1 cellular context compared by ENCODE assay signal in the genomic region with DNA sequence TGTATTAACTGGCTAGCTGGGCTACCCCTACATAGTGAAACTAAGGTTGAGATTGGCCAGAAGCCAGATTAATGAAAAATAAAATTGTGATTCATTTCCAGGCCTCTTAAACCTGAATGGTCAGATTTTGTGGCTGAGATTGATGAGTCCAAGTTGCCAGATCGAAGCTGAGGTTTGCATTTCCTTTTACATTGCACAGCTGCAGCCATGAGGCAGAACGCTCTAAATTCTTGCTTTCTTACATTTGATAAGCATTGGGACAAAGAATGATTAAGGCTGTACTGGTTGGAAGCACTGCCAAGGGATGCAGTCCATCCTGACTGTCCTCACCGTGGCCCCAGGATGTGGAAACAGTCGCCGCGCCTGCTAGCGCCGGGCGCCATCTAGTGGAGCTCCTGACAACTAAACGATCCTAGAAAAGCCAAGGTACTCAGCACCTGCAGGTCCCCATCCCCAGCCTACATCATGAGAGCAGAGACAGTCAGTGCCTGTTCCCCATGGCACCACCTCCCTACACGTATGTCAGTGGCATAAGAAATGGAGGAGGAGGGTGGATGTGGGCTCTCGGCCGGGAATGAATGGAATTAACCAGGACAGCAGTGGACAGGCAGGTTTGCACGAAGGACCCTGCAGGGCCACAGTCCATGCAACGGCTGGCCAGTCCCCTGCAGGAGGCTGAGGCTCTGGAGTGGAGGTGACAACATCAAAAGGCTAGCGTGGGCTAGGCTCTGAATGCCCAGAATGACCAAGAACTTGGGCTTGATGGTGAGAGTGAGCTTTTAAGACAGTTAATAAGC.
TF ChIP-seq lines count a peak whose summit lies in the region.

No MANE protein-coding gene starts in this region.

TF ChIP-seq in HepG2, 621 proteins besides CTCF, POLR2A, EP300 and RAD21 (continued from another document and continues in another):
- TF ChIP-seq, protein P1, sequence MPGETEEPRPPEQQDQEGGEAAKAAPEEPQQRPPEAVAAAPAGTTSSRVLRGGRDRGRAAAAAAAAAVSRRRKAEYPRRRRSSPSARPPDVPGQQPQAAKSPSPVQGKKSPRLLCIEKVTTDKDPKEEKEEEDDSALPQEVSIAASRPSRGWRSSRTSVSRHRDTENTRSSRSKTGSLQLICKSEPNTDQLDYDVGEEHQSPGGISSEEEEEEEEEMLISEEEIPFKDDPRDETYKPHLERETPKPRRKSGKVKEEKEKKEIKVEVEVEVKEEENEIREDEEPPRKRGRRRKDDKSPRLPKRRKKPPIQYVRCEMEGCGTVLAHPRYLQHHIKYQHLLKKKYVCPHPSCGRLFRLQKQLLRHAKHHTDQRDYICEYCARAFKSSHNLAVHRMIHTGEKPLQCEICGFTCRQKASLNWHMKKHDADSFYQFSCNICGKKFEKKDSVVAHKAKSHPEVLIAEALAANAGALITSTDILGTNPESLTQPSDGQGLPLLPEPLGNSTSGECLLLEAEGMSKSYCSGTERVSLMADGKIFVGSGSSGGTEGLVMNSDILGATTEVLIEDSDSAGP (CRISPR knock-in tag; IDR thresholded peaks at IDR 0.05; ENCODE audit: borderline replicate concordance): 0 out of 2 replicates have a peak, but pooled peaks have one; percentile 37
- TF ChIP-seq, protein P2, sequence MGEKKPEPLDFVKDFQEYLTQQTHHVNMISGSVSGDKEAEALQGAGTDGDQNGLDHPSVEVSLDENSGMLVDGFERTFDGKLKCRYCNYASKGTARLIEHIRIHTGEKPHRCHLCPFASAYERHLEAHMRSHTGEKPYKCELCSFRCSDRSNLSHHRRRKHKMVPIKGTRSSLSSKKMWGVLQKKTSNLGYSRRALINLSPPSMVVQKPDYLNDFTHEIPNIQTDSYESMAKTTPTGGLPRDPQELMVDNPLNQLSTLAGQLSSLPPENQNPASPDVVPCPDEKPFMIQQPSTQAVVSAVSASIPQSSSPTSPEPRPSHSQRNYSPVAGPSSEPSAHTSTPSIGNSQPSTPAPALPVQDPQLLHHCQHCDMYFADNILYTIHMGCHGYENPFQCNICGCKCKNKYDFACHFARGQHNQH (CRISPR knock-in tag; IDR thresholded peaks at IDR 0.05): 0 out of 2 replicates have a peak, but pooled peaks have one; percentile 61
- TF ChIP-seq CEBPB (IDR thresholded peaks at IDR 0.05; ENCODE audit: borderline replicate concordance, low read depth, low read length) (peak; percentile 63; the same call in 1 of the 2 replicates), NR3C1 (CRISPR knock-in tag; IDR thresholded peaks at IDR 0.05) (no peak), NR2F6 (IDR thresholded peaks at IDR 0.05) (no peak), NR2F6 (CRISPR knock-in tag; IDR thresholded peaks at IDR 0.05) (0 out of 2 replicates have a peak, but pooled peaks have one; percentile 11), ZNF672 (CRISPR knock-in tag; IDR thresholded peaks at IDR 0.05) (peak; percentile 35; the same call in 1 of the 2 replicates), FOXA1 (IDR thresholded peaks at IDR 0.05) (no peak), FOXA1 (CRISPR knock-in tag; IDR thresholded peaks at IDR 0.05) (peak; percentile 29; the same call in 1 of the 2 replicates), ZNF567 (CRISPR knock-in tag; IDR thresholded peaks at IDR 0.05; ENCODE audit: borderline replicate concordance) (peak; percentile 60; the same call in 1 of the 2 replicates), NFYB (CRISPR knock-in tag; IDR thresholded peaks at IDR 0.05) (no peak), KDM4B (CRISPR knock-in tag; IDR thresholded peaks at IDR 0.05) (0 out of 2 replicates have a peak, but pooled peaks have one; percentile 46), TEAD3 (CRISPR knock-in tag; optimal IDR thresholded peaks at IDR 0.05; ENCODE audit: borderline replicate concordance) (peak; percentile 9), SMAD3 (CRISPR knock-in tag; IDR thresholded peaks at IDR 0.05) (0 out of 2 replicates have a peak, but pooled peaks have one; percentile 32), GATAD1 (CRISPR knock-in tag; IDR thresholded peaks at IDR 0.05) (0 out of 2 replicates have a peak, but pooled peaks have one; percentile 29), CBFB (CRISPR knock-in tag; IDR thresholded peaks at IDR 0.05) (no peak), ZNF614 (CRISPR knock-in tag; IDR thresholded peaks at IDR 0.05; ENCODE audit: borderline replicate concordance) (0 out of 2 replicates have a peak, but pooled peaks have one; percentile 32), SP4 (CRISPR knock-in tag; IDR thresholded peaks at IDR 0.05) (peak; percentile 49; the same call in 1 of the 2 replicates), ZEB1 (IDR thresholded peaks at IDR 0.05; ENCODE audit: insufficient replicate concordance, low read depth) (peak; percentile 43), ATF7-NPFF (CRISPR knock-in tag; IDR thresholded peaks at IDR 0.05; ENCODE audit: low read depth) (0 out of 2 replicates have a peak, but pooled peaks have one; percentile 10), XRCC5 (optimal IDR thresholded peaks at IDR 0.05; ENCODE audit: low read length) (peak; percentile 77), PAF1 (CRISPR knock-in tag; IDR thresholded peaks at IDR 0.05) (no peak), ELF3 (CRISPR knock-in tag; IDR thresholded peaks at IDR 0.05) (0 out of 2 replicates have a peak, but pooled peaks have one; percentile 14), NONO (IDR thresholded peaks at IDR 0.05) (no peak), NONO (CRISPR knock-in tag; conservative IDR thresholded peaks at IDR 0.05) (0 out of 2 replicates have a peak, but pooled peaks have one; percentile 21), SALL1 (CRISPR knock-in tag; IDR thresholded peaks at IDR 0.05) (0 out of 2 replicates have a peak, but pooled peaks have one; percentile 25), ZNF329 (CRISPR knock-in tag; IDR thresholded peaks at IDR 0.05; ENCODE audit: low read depth) (0 out of 2 replicates have a peak, but pooled peaks have one; percentile 8), CCDC6 (CRISPR knock-in tag; IDR thresholded peaks at IDR 0.05) (0 out of 2 replicates have a peak, but pooled peaks have one; percentile 42)
- TF ChIP-seq, protein P3, sequence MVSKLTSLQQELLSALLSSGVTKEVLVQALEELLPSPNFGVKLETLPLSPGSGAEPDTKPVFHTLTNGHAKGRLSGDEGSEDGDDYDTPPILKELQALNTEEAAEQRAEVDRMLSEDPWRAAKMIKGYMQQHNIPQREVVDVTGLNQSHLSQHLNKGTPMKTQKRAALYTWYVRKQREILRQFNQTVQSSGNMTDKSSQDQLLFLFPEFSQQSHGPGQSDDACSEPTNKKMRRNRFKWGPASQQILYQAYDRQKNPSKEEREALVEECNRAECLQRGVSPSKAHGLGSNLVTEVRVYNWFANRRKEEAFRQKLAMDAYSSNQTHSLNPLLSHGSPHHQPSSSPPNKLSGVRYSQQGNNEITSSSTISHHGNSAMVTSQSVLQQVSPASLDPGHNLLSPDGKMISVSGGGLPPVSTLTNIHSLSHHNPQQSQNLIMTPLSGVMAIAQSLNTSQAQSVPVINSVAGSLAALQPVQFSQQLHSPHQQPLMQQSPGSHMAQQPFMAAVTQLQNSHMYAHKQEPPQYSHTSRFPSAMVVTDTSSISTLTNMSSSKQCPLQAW (CRISPR knock-in tag; IDR thresholded peaks at IDR 0.05): peak; percentile 53; the same call in 1 of the 2 replicates
- TF ChIP-seq, protein P4, sequence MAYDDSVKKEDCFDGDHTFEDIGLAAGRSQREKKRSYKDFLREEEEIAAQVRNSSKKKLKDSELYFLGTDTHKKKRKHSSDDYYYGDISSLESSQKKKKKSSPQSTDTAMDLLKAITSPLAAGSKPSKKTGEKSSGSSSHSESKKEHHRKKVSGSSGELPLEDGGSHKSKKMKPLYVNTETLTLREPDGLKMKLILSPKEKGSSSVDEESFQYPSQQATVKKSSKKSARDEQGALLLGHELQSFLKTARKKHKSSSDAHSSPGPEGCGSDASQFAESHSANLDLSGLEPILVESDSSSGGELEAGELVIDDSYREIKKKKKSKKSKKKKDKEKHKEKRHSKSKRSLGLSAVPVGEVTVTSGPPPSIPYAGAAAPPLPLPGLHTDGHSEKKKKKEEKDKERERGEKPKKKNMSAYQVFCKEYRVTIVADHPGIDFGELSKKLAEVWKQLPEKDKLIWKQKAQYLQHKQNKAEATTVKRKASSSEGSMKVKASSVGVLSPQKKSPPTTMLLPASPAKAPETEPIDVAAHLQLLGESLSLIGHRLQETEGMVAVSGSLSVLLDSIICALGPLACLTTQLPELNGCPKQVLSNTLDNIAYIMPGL (CRISPR knock-in tag; IDR thresholded peaks at IDR 0.05; ENCODE audit: borderline replicate concordance in 1 of 2, low read depth in 1 of 2): peak; percentile 21 to 65; a peak in 2 of 4 replicates
- TF ChIP-seq, protein P5, sequence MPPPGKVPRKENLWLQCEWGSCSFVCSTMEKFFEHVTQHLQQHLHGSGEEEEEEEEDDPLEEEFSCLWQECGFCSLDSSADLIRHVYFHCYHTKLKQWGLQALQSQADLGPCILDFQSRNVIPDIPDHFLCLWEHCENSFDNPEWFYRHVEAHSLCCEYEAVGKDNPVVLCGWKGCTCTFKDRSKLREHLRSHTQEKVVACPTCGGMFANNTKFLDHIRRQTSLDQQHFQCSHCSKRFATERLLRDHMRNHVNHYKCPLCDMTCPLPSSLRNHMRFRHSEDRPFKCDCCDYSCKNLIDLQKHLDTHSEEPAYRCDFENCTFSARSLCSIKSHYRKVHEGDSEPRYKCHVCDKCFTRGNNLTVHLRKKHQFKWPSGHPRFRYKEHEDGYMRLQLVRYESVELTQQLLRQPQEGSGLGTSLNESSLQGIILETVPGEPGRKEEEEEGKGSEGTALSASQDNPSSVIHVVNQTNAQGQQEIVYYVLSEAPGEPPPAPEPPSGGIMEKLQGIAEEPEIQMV (CRISPR knock-in tag; IDR thresholded peaks at IDR 0.05; ENCODE audit: low read depth): peak; percentile 54; the same call in 1 of the 2 replicates
- TF ChIP-seq, protein P6, sequence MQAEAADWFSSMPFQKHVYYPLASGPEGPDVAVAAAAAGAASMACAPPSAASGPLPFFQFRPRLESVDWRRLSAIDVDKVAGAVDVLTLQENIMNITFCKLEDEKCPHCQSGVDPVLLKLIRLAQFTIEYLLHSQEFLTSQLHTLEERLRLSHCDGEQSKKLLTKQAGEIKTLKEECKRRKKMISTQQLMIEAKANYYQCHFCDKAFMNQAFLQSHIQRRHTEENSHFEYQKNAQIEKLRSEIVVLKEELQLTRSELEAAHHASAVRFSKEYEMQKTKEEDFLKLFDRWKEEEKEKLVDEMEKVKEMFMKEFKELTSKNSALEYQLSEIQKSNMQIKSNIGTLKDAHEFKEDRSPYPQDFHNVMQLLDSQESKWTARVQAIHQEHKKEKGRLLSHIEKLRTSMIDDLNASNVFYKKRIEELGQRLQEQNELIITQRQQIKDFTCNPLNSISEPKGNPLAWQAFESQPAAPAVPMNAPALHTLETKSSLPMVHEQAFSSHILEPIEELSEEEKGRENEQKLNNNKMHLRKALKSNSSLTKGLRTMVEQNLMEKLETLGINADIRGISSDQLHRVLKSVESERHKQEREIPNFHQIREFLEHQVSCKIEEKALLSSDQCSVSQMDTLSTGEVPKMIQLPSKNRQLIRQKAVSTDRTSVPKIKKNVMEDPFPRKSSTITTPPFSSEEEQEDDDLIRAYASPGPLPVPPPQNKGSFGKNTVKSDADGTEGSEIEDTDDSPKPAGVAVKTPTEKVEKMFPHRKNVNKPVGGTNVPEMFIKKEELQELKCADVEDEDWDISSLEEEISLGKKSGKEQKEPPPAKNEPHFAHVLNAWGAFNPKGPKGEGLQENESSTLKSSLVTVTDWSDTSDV (CRISPR knock-in tag; IDR thresholded peaks at IDR 0.05): no peak
- TF ChIP-seq, protein P7, sequence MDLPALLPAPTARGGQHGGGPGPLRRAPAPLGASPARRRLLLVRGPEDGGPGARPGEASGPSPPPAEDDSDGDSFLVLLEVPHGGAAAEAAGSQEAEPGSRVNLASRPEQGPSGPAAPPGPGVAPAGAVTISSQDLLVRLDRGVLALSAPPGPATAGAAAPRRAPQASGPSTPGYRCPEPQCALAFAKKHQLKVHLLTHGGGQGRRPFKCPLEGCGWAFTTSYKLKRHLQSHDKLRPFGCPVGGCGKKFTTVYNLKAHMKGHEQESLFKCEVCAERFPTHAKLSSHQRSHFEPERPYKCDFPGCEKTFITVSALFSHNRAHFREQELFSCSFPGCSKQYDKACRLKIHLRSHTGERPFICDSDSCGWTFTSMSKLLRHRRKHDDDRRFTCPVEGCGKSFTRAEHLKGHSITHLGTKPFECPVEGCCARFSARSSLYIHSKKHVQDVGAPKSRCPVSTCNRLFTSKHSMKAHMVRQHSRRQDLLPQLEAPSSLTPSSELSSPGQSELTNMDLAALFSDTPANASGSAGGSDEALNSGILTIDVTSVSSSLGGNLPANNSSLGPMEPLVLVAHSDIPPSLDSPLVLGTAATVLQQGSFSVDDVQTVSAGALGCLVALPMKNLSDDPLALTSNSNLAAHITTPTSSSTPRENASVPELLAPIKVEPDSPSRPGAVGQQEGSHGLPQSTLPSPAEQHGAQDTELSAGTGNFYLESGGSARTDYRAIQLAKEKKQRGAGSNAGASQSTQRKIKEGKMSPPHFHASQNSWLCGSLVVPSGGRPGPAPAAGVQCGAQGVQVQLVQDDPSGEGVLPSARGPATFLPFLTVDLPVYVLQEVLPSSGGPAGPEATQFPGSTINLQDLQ (CRISPR knock-in tag; IDR thresholded peaks at IDR 0.05): peak; percentile 49; the same call in 1 of the 2 replicates
- TF ChIP-seq, protein P8, sequence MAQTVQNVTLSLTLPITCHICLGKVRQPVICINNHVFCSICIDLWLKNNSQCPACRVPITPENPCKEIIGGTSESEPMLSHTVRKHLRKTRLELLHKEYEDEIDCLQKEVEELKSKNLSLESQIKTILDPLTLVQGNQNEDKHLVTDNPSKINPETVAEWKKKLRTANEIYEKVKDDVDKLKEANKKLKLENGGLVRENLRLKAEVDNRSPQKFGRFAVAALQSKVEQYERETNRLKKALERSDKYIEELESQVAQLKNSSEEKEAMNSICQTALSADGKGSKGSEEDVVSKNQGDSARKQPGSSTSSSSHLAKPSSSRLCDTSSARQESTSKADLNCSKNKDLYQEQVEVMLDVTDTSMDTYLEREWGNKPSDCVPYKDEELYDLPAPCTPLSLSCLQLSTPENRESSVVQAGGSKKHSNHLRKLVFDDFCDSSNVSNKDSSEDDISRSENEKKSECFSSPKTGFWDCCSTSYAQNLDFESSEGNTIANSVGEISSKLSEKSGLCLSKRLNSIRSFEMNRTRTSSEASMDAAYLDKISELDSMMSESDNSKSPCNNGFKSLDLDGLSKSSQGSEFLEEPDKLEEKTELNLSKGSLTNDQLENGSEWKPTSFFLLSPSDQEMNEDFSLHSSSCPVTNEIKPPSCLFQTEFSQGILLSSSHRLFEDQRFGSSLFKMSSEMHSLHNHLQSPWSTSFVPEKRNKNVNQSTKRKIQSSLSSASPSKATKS (CRISPR knock-in tag; IDR thresholded peaks at IDR 0.05): no peak
- TF ChIP-seq, protein P9, sequence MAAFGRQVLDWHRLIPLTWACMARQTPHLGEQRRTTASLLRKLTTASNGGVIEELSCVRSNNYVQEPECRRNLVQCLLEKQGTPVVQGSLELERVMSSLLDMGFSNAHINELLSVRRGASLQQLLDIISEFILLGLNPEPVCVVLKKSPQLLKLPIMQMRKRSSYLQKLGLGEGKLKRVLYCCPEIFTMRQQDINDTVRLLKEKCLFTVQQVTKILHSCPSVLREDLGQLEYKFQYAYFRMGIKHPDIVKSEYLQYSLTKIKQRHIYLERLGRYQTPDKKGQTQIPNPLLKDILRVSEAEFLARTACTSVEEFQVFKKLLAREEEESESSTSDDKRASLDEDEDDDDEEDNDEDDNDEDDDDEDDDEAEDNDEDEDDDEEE (CRISPR knock-in tag; IDR thresholded peaks at IDR 0.05): peak; percentile 70; the same call in 1 of the 2 replicates
- TF ChIP-seq, protein P10, sequence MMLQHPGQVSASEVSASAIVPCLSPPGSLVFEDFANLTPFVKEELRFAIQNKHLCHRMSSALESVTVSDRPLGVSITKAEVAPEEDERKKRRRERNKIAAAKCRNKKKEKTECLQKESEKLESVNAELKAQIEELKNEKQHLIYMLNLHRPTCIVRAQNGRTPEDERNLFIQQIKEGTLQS (CRISPR knock-in tag; IDR thresholded peaks at IDR 0.05): no peak
